In the genomic region with DNA sequence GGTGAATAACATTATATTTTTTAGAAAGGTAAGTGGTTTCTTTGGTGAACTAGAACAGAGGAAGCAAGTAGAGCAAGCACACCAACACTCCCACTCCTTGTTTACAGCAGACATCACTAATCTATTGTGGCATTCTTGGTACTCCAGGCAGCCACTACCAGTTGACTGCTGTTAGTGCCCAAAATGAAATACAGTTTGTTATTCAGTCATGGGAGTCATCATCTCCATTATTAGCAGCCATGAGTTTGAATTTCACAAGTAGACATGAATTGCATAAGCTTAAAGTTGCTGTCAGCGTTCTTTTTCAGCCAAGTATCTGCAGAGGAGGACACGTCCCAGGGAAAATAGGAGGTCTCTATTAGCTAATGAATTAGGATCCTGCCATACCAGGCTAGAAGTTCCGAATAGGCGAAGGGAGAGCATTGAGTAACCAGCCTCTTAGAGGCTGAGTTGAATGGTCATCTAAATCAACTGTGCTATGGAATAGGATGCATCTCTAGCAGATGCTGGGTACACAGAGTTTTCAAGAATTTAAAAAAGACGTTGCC, we compare ENCODE assay signal across 29 cellular contexts.
"Had no signal": no experiment of that assay in that cellular context is flagged by ENCODE, and none has a peak within 500 bp of the region (broad histone marks: within the 10 kb centered on the region; RNA-seq: fewer than 3 reads in every experiment).

No MANE protein-coding gene starts in this region.

- H3K9ac ChIP-seq: parathyroid adenoma had no signal

- ATAC-seq: activated CD4-positive, CD25-positive, alpha-beta regulatory T cell treated with anti-CD3 and anti-CD28 coated beads, Interleukin-2, amount 50 U/mL, for 24 hours; stimulated activated memory B cell treated with anti-CD40 and anti-IgM and Interleukin-4, amounts not matched to agents 10 μg/mL and 1 μg/mL and 100 μg/mL, for 72 hours had no signal

- H3K27ac Mint-ChIP-seq: activated naive CD4-positive, alpha-beta T cell treated with anti-CD3 and anti-CD28 coated beads, Interleukin-2, amount 10 ng/mL, durations not matched to agents 7 days and 5 days; activated T-cell treated with anti-CD3 and anti-CD28 coated beads, Interleukin-2, amount 50 U/mL, for 24 hours; naive B cell; stimulated activated memory B cell treated with anti-CD40 and anti-IgM and Interleukin-4, amounts not matched to agents 10 μg/mL and 1 μg/mL and 100 μg/mL, for 72 hours; T-helper 2 cell treated with Interferon-gamma antibody and Interleukin-4, amounts not matched to agents 5 μg/mL and 100 μg/mL, for 36 hours had no signal

- FAIRE-seq: colon, endothelial cell of umbilical vein, kidney had no signal

- H3K27ac ChIP-seq: ascending aorta, brain microvascular endothelial cell, esophagus muscularis mucosa, parathyroid adenoma, sigmoid colon, stomach, suprapubic skin, transverse colon, uterus, VCaP had no signal

- H3K4me1 Mint-ChIP-seq: naive B cell; stimulated activated memory B cell treated with anti-CD40 and anti-IgM and Interleukin-4, amounts not matched to agents 10 μg/mL and 1 μg/mL and 100 μg/mL, for 72 hours had no signal

- H3K4me3 ChIP-seq: ascending aorta, esophagus muscularis mucosa, lung, sigmoid colon, smooth muscle cell, stomach, suprapubic skin, transverse colon, uterus had no signal

- H3K4me1 ChIP-seq: ascending aorta, esophagus muscularis mucosa, parathyroid adenoma, sigmoid colon, stomach, suprapubic skin, transverse colon, uterus had no signal

- DNase-seq: activated CD4-positive, alpha-beta T cell treated with anti-CD3 and anti-CD28 coated beads, Interleukin-2, amount 50 U/mL, for 4 hours; activated CD8-positive, alpha-beta memory T cell treated with anti-CD3 and anti-CD28 coated beads for 24 hours; activated CD8-positive, alpha-beta memory T cell treated with anti-CD3 and anti-CD28 coated beads, Interleukin-2, amount 50 U/mL, for 4 hours; activated naive CD4-positive, alpha-beta T cell treated with anti-CD3 and anti-CD28 coated beads, Interleukin-2, amount 10 ng/mL, durations not matched to agents 7 days and 5 days; activated T-cell treated with anti-CD3 and anti-CD28 coated beads, Interleukin-2, amount 50 U/mL, for 24 hours; brain microvascular endothelial cell; central memory CD4-positive, alpha-beta T cell; effector memory CD4-positive, alpha-beta T cell; kidney; naive B cell; nucleus accumbens; sigmoid colon; stimulated activated CD4-positive, alpha-beta T cell treated with anti-CD3 and anti-CD28 coated beads, Interleukin-15, amount 100 ng/mL, for 24 hours; stomach; SW 1271; transverse colon; uterus had no signal

- H2AFZ ChIP-seq: parathyroid adenoma had no signal

- H3K79me2 ChIP-seq: parathyroid adenoma had no signal

- H3K27me3 ChIP-seq: ascending aorta, brain microvascular endothelial cell, esophagus muscularis mucosa, sigmoid colon, stomach, suprapubic skin, transverse colon, uterus had no signal

- H3K27me3 Mint-ChIP-seq: activated naive CD4-positive, alpha-beta T cell treated with anti-CD3 and anti-CD28 coated beads, Interleukin-2, amount 10 ng/mL, durations not matched to agents 7 days and 5 days; activated T-cell treated with anti-CD3 and anti-CD28 coated beads, Interleukin-2, amount 50 U/mL, for 24 hours had no signal

- H3K36me3 ChIP-seq: ascending aorta, brain microvascular endothelial cell, esophagus muscularis mucosa, sigmoid colon, stomach, suprapubic skin, transverse colon, uterus had no signal

- H3K4me3 Mint-ChIP-seq: activated naive CD4-positive, alpha-beta T cell treated with anti-CD3 and anti-CD28 coated beads, Interleukin-2, amount 10 ng/mL, durations not matched to agents 7 days and 5 days; activated T-cell treated with anti-CD3 and anti-CD28 coated beads, Interleukin-2, amount 50 U/mL, for 24 hours; naive B cell; stimulated activated memory B cell treated with anti-CD40 and anti-IgM and Interleukin-4, amounts not matched to agents 10 μg/mL and 1 μg/mL and 100 μg/mL, for 72 hours; T-helper 2 cell treated with Interferon-gamma antibody and Interleukin-4, amounts not matched to agents 5 μg/mL and 100 μg/mL, for 36 hours had no signal

- H3K4me2 ChIP-seq: smooth muscle cell had no signal
